In the genomic region with DNA sequence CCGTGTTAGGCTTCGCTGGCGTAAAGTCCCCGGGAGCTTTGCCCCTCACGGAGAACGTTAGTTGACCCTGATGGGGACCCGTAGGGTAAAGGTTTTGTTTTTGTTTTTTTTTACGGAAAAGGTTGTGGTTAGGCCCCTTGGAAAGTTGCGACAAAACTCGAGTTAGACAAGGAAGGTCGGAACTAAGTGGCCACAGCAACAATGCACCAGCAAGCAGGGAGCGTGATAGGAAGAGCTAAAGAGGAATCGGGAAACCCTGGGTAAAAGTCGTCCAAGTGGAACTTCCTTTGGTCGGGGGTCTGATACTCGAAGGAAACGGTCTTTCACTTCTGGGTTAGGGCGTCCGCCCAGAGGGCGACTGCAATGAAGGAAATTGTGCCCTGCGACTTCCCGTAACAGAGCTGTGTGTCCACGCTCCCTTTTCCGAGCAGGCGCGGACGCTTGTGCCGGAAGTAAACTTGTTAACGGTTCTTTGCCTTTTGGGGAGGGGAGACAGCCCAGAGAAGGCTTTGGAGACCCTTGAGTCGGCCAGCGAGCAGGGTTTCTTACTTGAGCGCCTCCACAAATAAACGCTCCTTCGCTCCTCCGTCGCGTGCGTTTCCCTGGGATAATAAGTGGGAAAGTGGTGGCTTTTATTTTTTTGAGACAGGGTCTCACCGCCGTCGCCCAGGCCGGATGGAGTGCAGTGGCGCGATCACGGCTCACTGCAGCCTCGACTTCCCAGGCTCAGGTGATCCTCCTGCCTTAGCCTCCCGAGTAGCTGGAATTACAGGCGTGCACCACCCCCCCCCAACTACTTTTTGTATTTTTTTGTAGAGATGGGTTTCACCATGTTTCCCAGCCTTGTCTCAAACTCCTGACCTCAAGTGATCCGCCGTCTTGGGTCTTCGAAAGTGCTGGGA, we compare ENCODE assay signal across 1 cellular context.
TF ChIP-seq lines count a peak whose summit lies in the region.

No MANE protein-coding gene starts in this region.

TF ChIP-seq in K562, 482 proteins besides CTCF, POLR2A, EP300 and RAD21 (continued from another document and continues in another):
- TF ChIP-seq, protein P1, sequence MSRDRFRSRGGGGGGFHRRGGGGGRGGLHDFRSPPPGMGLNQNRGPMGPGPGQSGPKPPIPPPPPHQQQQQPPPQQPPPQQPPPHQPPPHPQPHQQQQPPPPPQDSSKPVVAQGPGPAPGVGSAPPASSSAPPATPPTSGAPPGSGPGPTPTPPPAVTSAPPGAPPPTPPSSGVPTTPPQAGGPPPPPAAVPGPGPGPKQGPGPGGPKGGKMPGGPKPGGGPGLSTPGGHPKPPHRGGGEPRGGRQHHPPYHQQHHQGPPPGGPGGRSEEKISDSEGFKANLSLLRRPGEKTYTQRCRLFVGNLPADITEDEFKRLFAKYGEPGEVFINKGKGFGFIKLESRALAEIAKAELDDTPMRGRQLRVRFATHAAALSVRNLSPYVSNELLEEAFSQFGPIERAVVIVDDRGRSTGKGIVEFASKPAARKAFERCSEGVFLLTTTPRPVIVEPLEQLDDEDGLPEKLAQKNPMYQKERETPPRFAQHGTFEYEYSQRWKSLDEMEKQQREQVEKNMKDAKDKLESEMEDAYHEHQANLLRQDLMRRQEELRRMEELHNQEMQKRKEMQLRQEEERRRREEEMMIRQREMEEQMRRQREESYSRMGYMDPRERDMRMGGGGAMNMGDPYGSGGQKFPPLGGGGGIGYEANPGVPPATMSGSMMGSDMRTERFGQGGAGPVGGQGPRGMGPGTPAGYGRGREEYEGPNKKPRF (IDR thresholded peaks at IDR 0.05; ENCODE audit: low read depth, low read length) = no peak
- TF ChIP-seq, protein P2, sequence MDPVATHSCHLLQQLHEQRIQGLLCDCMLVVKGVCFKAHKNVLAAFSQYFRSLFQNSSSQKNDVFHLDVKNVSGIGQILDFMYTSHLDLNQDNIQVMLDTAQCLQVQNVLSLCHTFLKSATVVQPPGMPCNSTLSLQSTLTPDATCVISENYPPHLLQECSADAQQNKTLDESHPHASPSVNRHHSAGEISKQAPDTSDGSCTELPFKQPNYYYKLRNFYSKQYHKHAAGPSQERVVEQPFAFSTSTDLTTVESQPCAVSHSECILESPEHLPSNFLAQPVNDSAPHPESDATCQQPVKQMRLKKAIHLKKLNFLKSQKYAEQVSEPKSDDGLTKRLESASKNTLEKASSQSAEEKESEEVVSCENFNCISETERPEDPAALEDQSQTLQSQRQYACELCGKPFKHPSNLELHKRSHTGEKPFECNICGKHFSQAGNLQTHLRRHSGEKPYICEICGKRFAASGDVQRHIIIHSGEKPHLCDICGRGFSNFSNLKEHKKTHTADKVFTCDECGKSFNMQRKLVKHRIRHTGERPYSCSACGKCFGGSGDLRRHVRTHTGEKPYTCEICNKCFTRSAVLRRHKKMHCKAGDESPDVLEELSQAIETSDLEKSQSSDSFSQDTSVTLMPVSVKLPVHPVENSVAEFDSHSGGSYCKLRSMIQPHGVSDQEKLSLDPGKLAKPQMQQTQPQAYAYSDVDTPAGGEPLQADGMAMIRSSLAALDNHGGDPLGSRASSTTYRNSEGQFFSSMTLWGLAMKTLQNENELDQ (CRISPR knock-in tag; IDR thresholded peaks at IDR 0.05; ENCODE audit: borderline replicate concordance) = no peak
- TF ChIP-seq ZFX (CRISPR knock-in tag; IDR thresholded peaks at IDR 0.05) (peak; percentile 80), ZFP36 (IDR thresholded peaks at IDR 0.05; ENCODE audit: low read depth, low read length, partially characterized antibody) (peak; percentile 30), SIN3A (IDR thresholded peaks at IDR 0.05; ENCODE audit: borderline replicate concordance in 2 of 2, control insufficient read depth in 1 of 2, low read depth in 2 of 2, low read length in 2 of 2) (peak; percentile 65 to 80; a peak in 3 of 4 replicates), ZZZ3 (IDR thresholded peaks at IDR 0.05) (0 out of 2 replicates have a peak, but pooled peaks have one; percentile 56), DNMT1 (IDR thresholded peaks at IDR 0.05) (peak; percentile 69; the same call in 1 of the 2 replicates), BCOR (IDR thresholded peaks at IDR 0.05) (peak; percentile 33), ZNF584 (CRISPR knock-in tag; IDR thresholded peaks at IDR 0.05; ENCODE audit: low read depth) (0 out of 2 replicates have a peak, but pooled peaks have one; percentile 21), SMAD2 (IDR thresholded peaks at IDR 0.05; ENCODE audit: low read depth, low read length) (no peak), ATF1 (CRISPR knock-in tag; IDR thresholded peaks at IDR 0.05) (no peak), ATF1 (tag; IDR thresholded peaks at IDR 0.05) (peak; percentile 57), HDAC8 (tag; IDR thresholded peaks at IDR 0.05) (no peak), RAD51 (IDR thresholded peaks at IDR 0.05; ENCODE audit: borderline replicate concordance, low read depth) (no peak), RB1 (IDR thresholded peaks at IDR 0.05; ENCODE audit: low read depth) (peak; percentile 38; the same call in 1 of the 2 replicates), NR2C1 (IDR thresholded peaks at IDR 0.05) (peak; percentile 89), NR2C1 (tag; IDR thresholded peaks at IDR 0.05) (peak; percentile 89), HOXB6 (CRISPR knock-in tag; IDR thresholded peaks at IDR 0.05; ENCODE audit: borderline replicate concordance) (no peak), FOXM1 (IDR thresholded peaks at IDR 0.05; ENCODE audit: low read depth) (peak; percentile 71), FOXM1 (CRISPR knock-in tag; IDR thresholded peaks at IDR 0.05; ENCODE audit: low read depth) (peak; percentile 66; the same call in 1 of the 2 replicates), CXXC5 (CRISPR knock-in tag; IDR thresholded peaks at IDR 0.05) (peak; percentile 70), TCF3 (CRISPR knock-in tag; IDR thresholded peaks at IDR 0.05) (0 out of 2 replicates have a peak, but pooled peaks have one; percentile 28), TAF9B (IDR thresholded peaks at IDR 0.05; ENCODE audit: partially characterized antibody) (peak; percentile 68), POLR2G (IDR thresholded peaks at IDR 0.05; ENCODE audit: low read depth, low read length) (peak; percentile 69), ZNF3 (CRISPR knock-in tag; IDR thresholded peaks at IDR 0.05) (no peak), MYC (IDR thresholded peaks at IDR 0.05; ENCODE audit: low read depth, low read length) (peak; percentile 80), MYC (CRISPR knock-in tag; IDR thresholded peaks at IDR 0.05; ENCODE audit: borderline replicate concordance, low read depth) (0 out of 2 replicates have a peak, but pooled peaks have one; percentile 48), TRIM28 (IDR thresholded peaks at IDR 0.05) (peak; percentile 49; the same call in 1 of the 2 replicates), KDM5B (IDR thresholded peaks at IDR 0.05; ENCODE audit: insufficient replicate concordance, low read depth, low read length) (peak; percentile 45), NR2C2 (CRISPR knock-in tag; IDR thresholded peaks at IDR 0.05) (0 out of 2 replicates have a peak, but pooled peaks have one; percentile 73), NR2C2 (tag; IDR thresholded peaks at IDR 0.05) (peak; percentile 96), RBM34 (IDR thresholded peaks at IDR 0.05; ENCODE audit: borderline replicate concordance, insufficient read depth, low read length) (no peak), DIDO1 (tag; IDR thresholded peaks at IDR 0.05; ENCODE audit: low read depth) (peak; percentile 61; the same call in 1 of the 2 replicates), ZC3H11A (IDR thresholded peaks at IDR 0.05; ENCODE audit: low read depth, low read length) (no peak), ZNF12 (CRISPR knock-in tag; IDR thresholded peaks at IDR 0.05) (peak; percentile 42; the same call in 1 of the 2 replicates), NR4A1 (CRISPR knock-in tag; IDR thresholded peaks at IDR 0.05) (no peak; the same call in 1 of the 2 replicates), NR4A1 (tag; IDR thresholded peaks at IDR 0.05) (0 out of 2 replicates have a peak, but pooled peaks have one; percentile 2), GTF2F1 (IDR thresholded peaks at IDR 0.05; ENCODE audit: low read depth, low read length) (0 out of 2 replicates have a peak, but pooled peaks have one; percentile 38)
- TF ChIP-seq, protein P3, sequence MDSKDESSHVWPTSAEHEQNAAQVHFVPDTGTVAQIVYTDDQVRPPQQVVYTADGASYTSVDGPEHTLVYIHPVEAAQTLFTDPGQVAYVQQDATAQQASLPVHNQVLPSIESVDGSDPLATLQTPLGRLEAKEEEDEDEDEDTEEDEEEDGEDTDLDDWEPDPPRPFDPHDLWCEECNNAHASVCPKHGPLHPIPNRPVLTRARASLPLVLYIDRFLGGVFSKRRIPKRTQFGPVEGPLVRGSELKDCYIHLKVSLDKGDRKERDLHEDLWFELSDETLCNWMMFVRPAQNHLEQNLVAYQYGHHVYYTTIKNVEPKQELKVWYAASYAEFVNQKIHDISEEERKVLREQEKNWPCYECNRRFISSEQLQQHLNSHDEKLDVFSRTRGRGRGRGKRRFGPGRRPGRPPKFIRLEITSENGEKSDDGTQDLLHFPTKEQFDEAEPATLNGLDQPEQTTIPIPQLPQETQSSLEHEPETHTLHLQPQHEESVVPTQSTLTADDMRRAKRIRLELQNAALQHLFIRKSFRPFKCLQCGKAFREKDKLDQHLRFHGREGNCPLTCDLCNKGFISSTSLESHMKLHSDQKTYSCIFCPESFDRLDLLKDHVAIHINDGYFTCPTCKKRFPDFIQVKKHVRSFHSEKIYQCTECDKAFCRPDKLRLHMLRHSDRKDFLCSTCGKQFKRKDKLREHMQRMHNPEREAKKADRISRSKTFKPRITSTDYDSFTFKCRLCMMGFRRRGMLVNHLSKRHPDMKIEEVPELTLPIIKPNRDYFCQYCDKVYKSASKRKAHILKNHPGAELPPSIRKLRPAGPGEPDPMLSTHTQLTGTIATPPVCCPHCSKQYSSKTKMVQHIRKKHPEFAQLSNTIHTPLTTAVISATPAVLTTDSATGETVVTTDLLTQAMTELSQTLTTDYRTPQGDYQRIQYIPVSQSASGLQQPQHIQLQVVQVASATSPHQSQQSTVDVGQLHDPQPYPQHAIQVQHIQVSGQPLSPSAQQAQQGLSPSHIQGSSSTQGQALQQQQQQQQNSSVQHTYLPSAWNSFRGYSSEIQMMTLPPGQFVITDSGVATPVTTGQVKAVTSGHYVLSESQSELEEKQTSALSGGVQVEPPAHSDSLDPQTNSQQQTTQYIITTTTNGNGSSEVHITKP (IDR thresholded peaks at IDR 0.05; ENCODE audit: partially characterized antibody) = peak; percentile 46
- TF ChIP-seq, protein P4, sequence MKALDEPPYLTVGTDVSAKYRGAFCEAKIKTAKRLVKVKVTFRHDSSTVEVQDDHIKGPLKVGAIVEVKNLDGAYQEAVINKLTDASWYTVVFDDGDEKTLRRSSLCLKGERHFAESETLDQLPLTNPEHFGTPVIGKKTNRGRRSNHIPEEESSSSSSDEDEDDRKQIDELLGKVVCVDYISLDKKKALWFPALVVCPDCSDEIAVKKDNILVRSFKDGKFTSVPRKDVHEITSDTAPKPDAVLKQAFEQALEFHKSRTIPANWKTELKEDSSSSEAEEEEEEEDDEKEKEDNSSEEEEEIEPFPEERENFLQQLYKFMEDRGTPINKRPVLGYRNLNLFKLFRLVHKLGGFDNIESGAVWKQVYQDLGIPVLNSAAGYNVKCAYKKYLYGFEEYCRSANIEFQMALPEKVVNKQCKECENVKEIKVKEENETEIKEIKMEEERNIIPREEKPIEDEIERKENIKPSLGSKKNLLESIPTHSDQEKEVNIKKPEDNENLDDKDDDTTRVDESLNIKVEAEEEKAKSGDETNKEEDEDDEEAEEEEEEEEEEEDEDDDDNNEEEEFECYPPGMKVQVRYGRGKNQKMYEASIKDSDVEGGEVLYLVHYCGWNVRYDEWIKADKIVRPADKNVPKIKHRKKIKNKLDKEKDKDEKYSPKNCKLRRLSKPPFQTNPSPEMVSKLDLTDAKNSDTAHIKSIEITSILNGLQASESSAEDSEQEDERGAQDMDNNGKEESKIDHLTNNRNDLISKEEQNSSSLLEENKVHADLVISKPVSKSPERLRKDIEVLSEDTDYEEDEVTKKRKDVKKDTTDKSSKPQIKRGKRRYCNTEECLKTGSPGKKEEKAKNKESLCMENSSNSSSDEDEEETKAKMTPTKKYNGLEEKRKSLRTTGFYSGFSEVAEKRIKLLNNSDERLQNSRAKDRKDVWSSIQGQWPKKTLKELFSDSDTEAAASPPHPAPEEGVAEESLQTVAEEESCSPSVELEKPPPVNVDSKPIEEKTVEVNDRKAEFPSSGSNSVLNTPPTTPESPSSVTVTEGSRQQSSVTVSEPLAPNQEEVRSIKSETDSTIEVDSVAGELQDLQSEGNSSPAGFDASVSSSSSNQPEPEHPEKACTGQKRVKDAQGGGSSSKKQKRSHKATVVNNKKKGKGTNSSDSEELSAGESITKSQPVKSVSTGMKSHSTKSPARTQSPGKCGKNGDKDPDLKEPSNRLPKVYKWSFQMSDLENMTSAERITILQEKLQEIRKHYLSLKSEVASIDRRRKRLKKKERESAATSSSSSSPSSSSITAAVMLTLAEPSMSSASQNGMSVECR (CRISPR knock-in tag; IDR thresholded peaks at IDR 0.05) = peak; percentile 34
- TF ChIP-seq, protein P5, sequence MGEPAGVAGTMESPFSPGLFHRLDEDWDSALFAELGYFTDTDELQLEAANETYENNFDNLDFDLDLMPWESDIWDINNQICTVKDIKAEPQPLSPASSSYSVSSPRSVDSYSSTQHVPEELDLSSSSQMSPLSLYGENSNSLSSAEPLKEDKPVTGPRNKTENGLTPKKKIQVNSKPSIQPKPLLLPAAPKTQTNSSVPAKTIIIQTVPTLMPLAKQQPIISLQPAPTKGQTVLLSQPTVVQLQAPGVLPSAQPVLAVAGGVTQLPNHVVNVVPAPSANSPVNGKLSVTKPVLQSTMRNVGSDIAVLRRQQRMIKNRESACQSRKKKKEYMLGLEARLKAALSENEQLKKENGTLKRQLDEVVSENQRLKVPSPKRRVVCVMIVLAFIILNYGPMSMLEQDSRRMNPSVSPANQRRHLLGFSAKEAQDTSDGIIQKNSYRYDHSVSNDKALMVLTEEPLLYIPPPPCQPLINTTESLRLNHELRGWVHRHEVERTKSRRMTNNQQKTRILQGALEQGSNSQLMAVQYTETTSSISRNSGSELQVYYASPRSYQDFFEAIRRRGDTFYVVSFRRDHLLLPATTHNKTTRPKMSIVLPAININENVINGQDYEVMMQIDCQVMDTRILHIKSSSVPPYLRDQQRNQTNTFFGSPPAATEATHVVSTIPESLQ (CRISPR knock-in tag; IDR thresholded peaks at IDR 0.05) = peak; percentile 76; the same call in 1 of the 2 replicates
- TF ChIP-seq, protein P6, sequence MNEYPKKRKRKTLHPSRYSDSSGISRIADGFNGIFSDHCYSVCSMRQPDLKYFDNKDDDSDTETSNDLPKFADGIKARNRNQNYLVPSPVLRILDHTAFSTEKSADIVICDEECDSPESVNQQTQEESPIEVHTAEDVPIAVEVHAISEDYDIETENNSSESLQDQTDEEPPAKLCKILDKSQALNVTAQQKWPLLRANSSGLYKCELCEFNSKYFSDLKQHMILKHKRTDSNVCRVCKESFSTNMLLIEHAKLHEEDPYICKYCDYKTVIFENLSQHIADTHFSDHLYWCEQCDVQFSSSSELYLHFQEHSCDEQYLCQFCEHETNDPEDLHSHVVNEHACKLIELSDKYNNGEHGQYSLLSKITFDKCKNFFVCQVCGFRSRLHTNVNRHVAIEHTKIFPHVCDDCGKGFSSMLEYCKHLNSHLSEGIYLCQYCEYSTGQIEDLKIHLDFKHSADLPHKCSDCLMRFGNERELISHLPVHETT (CRISPR knock-in tag; conservative IDR thresholded peaks at IDR 0.05 in 1 of 2, IDR thresholded peaks at IDR 0.05 in 1 of 2) = peak in 1 of 2 experiments; percentile 85; a peak in 1 of 4 replicates
- TF ChIP-seq, protein P7, sequence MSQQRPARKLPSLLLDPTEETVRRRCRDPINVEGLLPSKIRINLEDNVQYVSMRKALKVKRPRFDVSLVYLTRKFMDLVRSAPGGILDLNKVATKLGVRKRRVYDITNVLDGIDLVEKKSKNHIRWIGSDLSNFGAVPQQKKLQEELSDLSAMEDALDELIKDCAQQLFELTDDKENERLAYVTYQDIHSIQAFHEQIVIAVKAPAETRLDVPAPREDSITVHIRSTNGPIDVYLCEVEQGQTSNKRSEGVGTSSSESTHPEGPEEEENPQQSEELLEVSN (IDR thresholded peaks at IDR 0.05; ENCODE audit: borderline replicate concordance in 1 of 2, extremely low read depth in 1 of 2, insufficient read depth in 1 of 2, insufficient read length in 1 of 2, low read depth in 1 of 2, low read length in 1 of 2, poor library complexity in 1 of 2, severe bottlenecking in 1 of 2) = peak; percentile 28 to 33
